Comparison of ENCODE assay signal across 2 cellular contexts in the genomic region with DNA sequence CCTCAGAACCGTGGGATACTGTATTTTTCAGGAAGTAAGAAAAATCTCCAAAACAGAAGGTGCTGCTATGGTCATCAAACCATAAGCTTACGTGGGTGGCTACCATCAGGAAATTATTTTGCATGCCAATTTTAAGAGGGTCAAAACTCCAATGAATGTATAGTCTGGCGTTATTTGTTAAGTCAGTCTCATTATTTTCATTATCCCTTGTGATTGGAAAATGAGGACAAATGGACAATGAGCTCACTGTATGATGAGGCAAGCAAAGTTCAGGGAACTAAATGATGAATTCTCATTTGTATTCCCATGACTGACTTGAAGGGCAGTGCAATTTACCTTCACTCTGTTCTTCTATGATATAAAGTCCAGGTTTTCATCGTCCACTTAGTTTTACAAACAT.
TF ChIP-seq lines count a peak whose summit lies in the region.

No MANE protein-coding gene starts in this region.

TF ChIP-seq in IMR-90, 13 proteins besides CTCF, POLR2A, EP300 and RAD21:
- TF ChIP-seq NFE2L2 (IDR thresholded peaks at IDR 0.05; ENCODE audit: low read depth, low read length) (no peak), MAFK (IDR thresholded peaks at IDR 0.05; ENCODE audit: low read depth, low read length) (no peak), USF2 (IDR thresholded peaks at IDR 0.05; ENCODE audit: low read depth, low read length) (no peak), MAZ (IDR thresholded peaks at IDR 0.05; ENCODE audit: borderline replicate concordance, low read depth, low read length) (no peak), CHD1 (IDR thresholded peaks at IDR 0.05; ENCODE audit: low read depth, low read length) (no peak), BHLHE40 (IDR thresholded peaks at IDR 0.05; ENCODE audit: low read depth, low read length) (no peak), RFX5 (IDR thresholded peaks at IDR 0.05; ENCODE audit: low read depth, low read length) (no peak), ELK1 (IDR thresholded peaks at IDR 0.05; ENCODE audit: borderline replicate concordance, low read depth, low read length) (no peak), RCOR1 (IDR thresholded peaks at IDR 0.05; ENCODE audit: insufficient replicate concordance, low read length) (no peak), CEBPB (IDR thresholded peaks at IDR 0.05; ENCODE audit: low read depth, low read length) (no peak), MXI1 (IDR thresholded peaks at IDR 0.05; ENCODE audit: borderline replicate concordance, low read depth, low read length) (no peak), FOS (IDR thresholded peaks at IDR 0.05; ENCODE audit: low read depth, low read length) (no peak)

TF ChIP-seq in GM12878, 131 proteins besides CTCF, POLR2A, EP300 and RAD21:
- TF ChIP-seq ATF2 (IDR thresholded peaks at IDR 0.05; ENCODE audit: low read length) (no peak), TCF7 (IDR thresholded peaks at IDR 0.05; ENCODE audit: borderline replicate concordance) (no peak), MAX (IDR thresholded peaks at IDR 0.05; ENCODE audit: low read depth, low read length) (no peak), SIN3A (IDR thresholded peaks at IDR 0.05; ENCODE audit: low read depth, low read length) (no peak), SKIL (IDR thresholded peaks at IDR 0.05; ENCODE audit: low read depth, poor library complexity, severe bottlenecking) (no peak), RELA (IDR thresholded peaks at IDR 0.05; ENCODE audit: borderline replicate concordance, partially characterized antibody) (no peak), ZNF207 (IDR thresholded peaks at IDR 0.05; ENCODE audit: borderline replicate concordance) (no peak), RCOR1 (conservative IDR thresholded peaks at IDR 0.05; ENCODE audit: low read depth, low read length) (no peak)
